ENCODE assay signal across 20 cellular contexts in the genomic region with DNA sequence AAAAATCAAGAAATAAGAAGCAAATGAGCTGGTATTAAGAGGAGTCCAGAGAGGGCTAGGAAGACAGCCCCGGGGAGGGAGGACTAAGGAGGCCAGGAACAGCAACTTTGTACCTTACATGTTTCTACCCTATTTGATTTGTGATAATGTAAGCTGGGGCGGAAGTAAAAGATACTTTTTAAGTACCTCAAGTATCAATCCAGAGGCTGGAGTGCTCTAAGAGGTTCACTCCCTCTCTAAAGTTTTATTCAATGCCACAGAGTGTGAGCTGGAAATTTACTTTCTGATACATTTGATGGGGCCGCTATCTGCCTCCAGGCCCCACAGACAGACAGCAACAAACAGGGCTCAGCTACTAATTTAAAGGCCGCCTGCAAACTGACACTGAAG. TPM values are rescaled to one million over a fixed set of nuclear protein-coding genes. Genes with fewer than 3 reads are reported as not detected.
A peak's percentile ranks its signal among the peaks of the same experiment; 100 is the strongest.
DNase-seq lines count a peak whose midpoint lies in the region; ATAC-seq and TF ChIP-seq lines count a peak whose summit lies in the region.
"Had no signal": no experiment of that assay in that cellular context is flagged by ENCODE, and none has a peak within 500 bp of the region (broad histone marks: within the 10 kb centered on the region; RNA-seq: fewer than 3 reads in every experiment).

No MANE protein-coding gene starts in this region.

- no peak for ATAC-seq in CD4-positive, CD25-positive, alpha-beta regulatory T cell (ENCODE audit: low read depth in 2 of 2)
- no peak for ATAC-seq in CD8-positive, alpha-beta T cell
- no peak for ATAC-seq in HG03571 (IDR thresholded peaks at IDR 0.05; ENCODE audit: unreplicated experiment)
- ATAC-seq: activated CD4-positive, alpha-beta T cell treated with anti-CD3 and anti-CD28 coated beads for 36 hours; body of pancreas; GM12878; sciatic nerve had no signal

- H3K4me1 ChIP-seq in CD4-positive, CD25-positive, alpha-beta regulatory T cell (ENCODE audit: control insufficient read depth, insufficient read depth, low read length, poor library complexity, severe bottlenecking) = no peaks in the 10 kb centered on the region
- peaks cover 6% of the 10 kb centered on the region for H3K4me1 ChIP-seq in CD8-positive, alpha-beta T cell (ENCODE audit: insufficient read depth, low read length)
- peaks cover 40% of the 10 kb centered on the region for H3K4me1 ChIP-seq in adipocyte (ENCODE audit: control insufficient read depth, insufficient read depth, low read length)
- peaks cover 52% of the 10 kb centered on the region for H3K4me1 ChIP-seq in osteoblast (ENCODE audit: insufficient read depth, low read length)

- peaks cover 40% of the 10 kb centered on the region for H3K36me3 ChIP-seq in CD4-positive, CD25-positive, alpha-beta regulatory T cell (ENCODE audit: control insufficient read depth, insufficient read depth, low read length)
- H3K36me3 ChIP-seq in CD8-positive, alpha-beta T cell (ENCODE audit: insufficient read depth, low read length) = no peaks in the 10 kb centered on the region
- H3K36me3 ChIP-seq in adipocyte (ENCODE audit: control insufficient read depth, insufficient read depth, low read length, severe bottlenecking) = peaks cover 43% of the 10 kb centered on the region
- H3K36me3 ChIP-seq in osteoblast (ENCODE audit: insufficient read depth, low read length) = peaks cover 44% of the 10 kb centered on the region

- no peak overlapping the region for H3K4me3 Mint-ChIP-seq in CD4-positive, CD25-positive, alpha-beta regulatory T cell
- H3K4me3 Mint-ChIP-seq in CD8-positive, alpha-beta T cell = no peak overlapping the region
- H3K4me3 Mint-ChIP-seq: activated CD4-positive, alpha-beta T cell treated with anti-CD3 and anti-CD28 coated beads for 36 hours; activated naive CD8-positive, alpha-beta T cell had no signal

- H3K27ac ChIP-seq in CD4-positive, CD25-positive, alpha-beta regulatory T cell (ENCODE audit: insufficient read depth, low read length, poor library complexity, severe bottlenecking) = no peak overlapping the region
- H3K27ac ChIP-seq in CD8-positive, alpha-beta T cell (ENCODE audit: low read depth, low read length) = no peak overlapping the region
- H3K27ac ChIP-seq in osteoblast (ENCODE audit: low read depth, low read length) = peak overlapping the region; percentile 62
- H3K27ac ChIP-seq: body of pancreas, left ventricle myocardium inferior, thyroid gland had no signal

- CTCF ChIA-PET in CD8-positive, alpha-beta T cell (lab: Charles Lee) = interaction anchor here (1.6 kb wide), 1 partner anchor 50 kb away, joined by 4 read pairs; no protein-coding TSS in a partner anchor

- peaks cover 0 to under 1% (median 0%) of the 10 kb centered on the region in 7 donors for H3K9me3 Mint-ChIP-seq in CD4-positive, CD25-positive, alpha-beta regulatory T cell
- H3K9me3 Mint-ChIP-seq in CD8-positive, alpha-beta T cell = no peaks in the 10 kb centered on the region
- H3K9me3 Mint-ChIP-seq: CD8-positive, alpha-beta memory T cell had no signal

- H4K20me1 ChIP-seq in osteoblast (ENCODE audit: insufficient read depth, low read length) = peaks cover 3% of the 10 kb centered on the region

- H3K27ac Mint-ChIP-seq in CD4-positive, CD25-positive, alpha-beta regulatory T cell = peak overlapping the region in 2 of 3 donors; percentile 19 to 69
- H3K27ac Mint-ChIP-seq in CD8-positive, alpha-beta T cell = peak overlapping the region; percentile 60
- H3K27ac Mint-ChIP-seq: activated CD4-positive, alpha-beta T cell treated with anti-CD3 and anti-CD28 coated beads for 36 hours had no signal

- DNase-seq in CD4-positive, CD25-positive, alpha-beta regulatory T cell = no peak
- DNase-seq in CD8-positive, alpha-beta T cell = no peak
- DNase-seq in adipocyte (ENCODE audit: low read depth) (no peak), osteoblast (ENCODE audit: insufficient read length, low spot score, missing footprints) (no peak), germinal center (ENCODE audit: low spot score) (no peak), NCI-H345 (lab: John Stamatoyannopoulos, UW) (no peak)
- DNase-seq: activated CD4-positive, alpha-beta T cell treated with anti-CD3 and anti-CD28 coated beads for 36 hours; activated CD8-positive, alpha-beta memory T cell treated with anti-CD3 and anti-CD28 coated beads, Interleukin-2, amount 50 U/mL, for 48 hours; body of pancreas; CD8-positive, alpha-beta memory T cell; cortex of kidney; left ventricle myocardium inferior; MM.1S; NCI-H1436 treated with DMSO at 0.1 percent for 48 hours; NCI-H748 treated with DMSO at 0.1 percent for 48 hours; thyroid gland had no signal

- intact Hi-C loops in CD8-positive, alpha-beta T cell (cut with DNase I, micrococcal nuclease) = no loop called here

- H3K4me1 Mint-ChIP-seq in CD4-positive, CD25-positive, alpha-beta regulatory T cell = peaks cover 0 to 32% (median 4%) of the 10 kb centered on the region in 4 donors
- H3K4me1 Mint-ChIP-seq in CD8-positive, alpha-beta T cell (ENCODE audit: low read depth) = peaks cover 16% of the 10 kb centered on the region

- TF ChIP-seq CTCF in CD8-positive, alpha-beta T cell (IDR thresholded peaks at IDR 0.05) = no peak
- no peak for TF ChIP-seq CTCF in osteoblast (IDR thresholded peaks at IDR 0.05; ENCODE audit: extremely low read depth, low read depth, low read length)

- H3K4me3 ChIP-seq in CD4-positive, CD25-positive, alpha-beta regulatory T cell (ENCODE audit: low read depth, low read length) = no peak overlapping the region
- no peak overlapping the region for H3K4me3 ChIP-seq in CD8-positive, alpha-beta T cell (ENCODE audit: low read depth, low read length)
- H3K4me3 ChIP-seq in adipocyte (ENCODE audit: low read length) (no peak overlapping the region), osteoblast (ENCODE audit: insufficient read depth, low read length) (no peak overlapping the region)
- H3K4me3 ChIP-seq: body of pancreas, GM12878, left ventricle myocardium inferior, thyroid gland had no signal

- POLR2A ChIA-PET in CD8-positive, alpha-beta T cell (lab: Charles Lee) = no interaction called here

- H3K9me3 ChIP-seq in CD4-positive, CD25-positive, alpha-beta regulatory T cell (ENCODE audit: control insufficient read depth in 2 of 2, low read length in 2 of 2) = no peaks in the 10 kb centered on the region
- no peaks in the 10 kb centered on the region for H3K9me3 ChIP-seq in CD8-positive, alpha-beta T cell (ENCODE audit: low read length)
- H3K9me3 ChIP-seq in adipocyte (ENCODE audit: control insufficient read depth, low read length) (no peaks in the 10 kb centered on the region), osteoblast (ENCODE audit: low read depth, low read length) (no peaks in the 10 kb centered on the region)
- H3K9me3 ChIP-seq: body of pancreas, left ventricle myocardium inferior, thyroid gland had no signal

- no peaks in the 10 kb centered on the region for H3K27me3 ChIP-seq in CD4-positive, CD25-positive, alpha-beta regulatory T cell (ENCODE audit: control insufficient read depth, insufficient read depth, low read length)
- no peaks in the 10 kb centered on the region for H3K27me3 ChIP-seq in CD8-positive, alpha-beta T cell (ENCODE audit: insufficient read depth, low read length)
- no peaks in the 10 kb centered on the region for H3K27me3 ChIP-seq in adipocyte (replicated peaks; ENCODE audit: control insufficient read depth, insufficient read depth, low read length)
- H3K27me3 ChIP-seq in osteoblast (ENCODE audit: insufficient read depth, low read length) = no peaks in the 10 kb centered on the region
- H3K27me3 ChIP-seq: body of pancreas, thyroid gland had no signal

- H3K4me2 ChIP-seq in osteoblast (ENCODE audit: insufficient read depth, low read length) = peak overlapping the region; percentile 3

- peaks cover 92% of the 10 kb centered on the region for H3K79me2 ChIP-seq in osteoblast (ENCODE audit: insufficient read depth, low read length)

- H3K27me3 Mint-ChIP-seq in CD4-positive, CD25-positive, alpha-beta regulatory T cell = no peaks in the 10 kb centered on the region
- no peaks in the 10 kb centered on the region for H3K27me3 Mint-ChIP-seq in CD8-positive, alpha-beta T cell (ENCODE audit: low read depth)
- H3K27me3 Mint-ChIP-seq: activated CD4-positive, alpha-beta T cell treated with anti-CD3 and anti-CD28 coated beads for 36 hours; activated naive CD8-positive, alpha-beta T cell had no signal

- peak overlapping the region; percentile 13 for H3K9ac ChIP-seq in adipocyte (ENCODE audit: low read length)

- no peak overlapping the region for H2AFZ ChIP-seq in osteoblast (ENCODE audit: low read length)

- peaks cover 15% of the 10 kb centered on the region for H3K36me3 Mint-ChIP-seq in CD4-positive, CD25-positive, alpha-beta regulatory T cell
- peaks cover 54% of the 10 kb centered on the region for H3K36me3 Mint-ChIP-seq in CD8-positive, alpha-beta T cell
- H3K36me3 Mint-ChIP-seq: activated naive CD8-positive, alpha-beta T cell had no signal

RNA-seq across cellular contexts. Expression of a gene that starts 11.4 kb away (rescaled TPM):
- total RNA-seq in CD4-positive, CD25-positive, alpha-beta regulatory T cell = 35.6 TPM
- polyA plus RNA-seq in CD4-positive, CD25-positive, alpha-beta regulatory T cell = under 1 TPM; 0.45 to 0.79 (median 0.58) TPM
- 10 to 100 TPM; 11.8 to 15.0 TPM for total RNA-seq in CD8-positive, alpha-beta T cell
- total RNA-seq in osteoblast = 14.7 and 15.9 TPM in 2 replicates
